ENCODE assay signal across 1 cellular context in the genomic region with DNA sequence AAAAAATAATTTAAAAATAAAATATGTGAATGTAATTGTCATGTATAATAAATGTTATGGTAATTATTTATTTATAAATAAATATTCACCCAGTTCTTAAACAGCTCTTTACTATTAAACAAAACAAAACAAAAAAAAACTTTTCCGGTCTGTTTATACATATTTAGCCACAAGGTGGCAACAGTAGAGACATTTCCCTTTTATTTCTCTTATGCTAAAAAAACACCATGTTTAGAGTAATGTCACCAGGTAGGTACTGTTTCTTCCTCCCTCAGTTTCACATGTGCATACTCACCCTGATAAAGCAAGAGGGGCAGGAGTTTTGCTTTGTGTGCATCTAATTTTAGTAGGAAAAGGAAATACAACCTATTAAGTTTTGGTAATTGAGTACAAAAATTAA.
TF ChIP-seq lines count a peak whose summit lies in the region.

No MANE protein-coding gene starts in this region.

TF ChIP-seq in HepG2, 621 proteins besides CTCF, POLR2A, EP300 and RAD21 (continued from another document):
- TF ChIP-seq ZNF720 (CRISPR knock-in tag; IDR thresholded peaks at IDR 0.05) (no peak), ZNF121 (CRISPR knock-in tag; IDR thresholded peaks at IDR 0.05) (no peak), STAG1 (CRISPR knock-in tag; IDR thresholded peaks at IDR 0.05) (peak; percentile 13; the same call in 1 of the 2 replicates)
- TF ChIP-seq, protein P1, sequence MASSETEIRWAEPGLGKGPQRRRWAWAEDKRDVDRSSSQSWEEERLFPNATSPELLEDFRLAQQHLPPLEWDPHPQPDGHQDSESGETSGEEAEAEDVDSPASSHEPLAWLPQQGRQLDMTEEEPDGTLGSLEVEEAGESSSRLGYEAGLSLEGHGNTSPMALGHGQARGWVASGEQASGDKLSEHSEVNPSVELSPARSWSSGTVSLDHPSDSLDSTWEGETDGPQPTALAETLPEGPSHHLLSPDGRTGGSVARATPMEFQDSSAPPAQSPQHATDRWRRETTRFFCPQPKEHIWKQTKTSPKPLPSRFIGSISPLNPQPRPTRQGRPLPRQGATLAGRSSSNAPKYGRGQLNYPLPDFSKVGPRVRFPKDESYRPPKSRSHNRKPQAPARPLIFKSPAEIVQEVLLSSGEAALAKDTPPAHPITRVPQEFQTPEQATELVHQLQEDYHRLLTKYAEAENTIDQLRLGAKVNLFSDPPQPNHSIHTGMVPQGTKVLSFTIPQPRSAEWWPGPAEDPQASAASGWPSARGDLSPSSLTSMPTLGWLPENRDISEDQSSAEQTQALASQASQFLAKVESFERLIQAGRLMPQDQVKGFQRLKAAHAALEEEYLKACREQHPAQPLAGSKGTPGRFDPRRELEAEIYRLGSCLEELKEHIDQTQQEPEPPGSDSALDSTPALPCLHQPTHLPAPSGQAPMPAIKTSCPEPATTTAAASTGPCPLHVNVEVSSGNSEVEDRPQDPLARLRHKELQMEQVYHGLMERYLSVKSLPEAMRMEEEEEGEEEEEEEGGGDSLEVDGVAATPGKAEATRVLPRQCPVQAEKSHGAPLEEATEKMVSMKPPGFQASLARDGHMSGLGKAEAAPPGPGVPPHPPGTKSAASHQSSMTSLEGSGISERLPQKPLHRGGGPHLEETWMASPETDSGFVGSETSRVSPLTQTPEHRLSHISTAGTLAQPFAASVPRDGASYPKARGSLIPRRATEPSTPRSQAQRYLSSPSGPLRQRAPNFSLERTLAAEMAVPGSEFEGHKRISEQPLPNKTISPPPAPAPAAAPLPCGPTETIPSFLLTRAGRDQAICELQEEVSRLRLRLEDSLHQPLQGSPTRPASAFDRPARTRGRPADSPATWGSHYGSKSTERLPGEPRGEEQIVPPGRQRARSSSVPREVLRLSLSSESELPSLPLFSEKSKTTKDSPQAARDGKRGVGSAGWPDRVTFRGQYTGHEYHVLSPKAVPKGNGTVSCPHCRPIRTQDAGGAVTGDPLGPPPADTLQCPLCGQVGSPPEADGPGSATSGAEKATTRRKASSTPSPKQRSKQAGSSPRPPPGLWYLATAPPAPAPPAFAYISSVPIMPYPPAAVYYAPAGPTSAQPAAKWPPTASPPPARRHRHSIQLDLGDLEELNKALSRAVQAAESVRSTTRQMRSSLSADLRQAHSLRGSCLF (CRISPR knock-in tag; IDR thresholded peaks at IDR 0.05; ENCODE audit: borderline replicate concordance) = no peak
